In the genomic region with DNA sequence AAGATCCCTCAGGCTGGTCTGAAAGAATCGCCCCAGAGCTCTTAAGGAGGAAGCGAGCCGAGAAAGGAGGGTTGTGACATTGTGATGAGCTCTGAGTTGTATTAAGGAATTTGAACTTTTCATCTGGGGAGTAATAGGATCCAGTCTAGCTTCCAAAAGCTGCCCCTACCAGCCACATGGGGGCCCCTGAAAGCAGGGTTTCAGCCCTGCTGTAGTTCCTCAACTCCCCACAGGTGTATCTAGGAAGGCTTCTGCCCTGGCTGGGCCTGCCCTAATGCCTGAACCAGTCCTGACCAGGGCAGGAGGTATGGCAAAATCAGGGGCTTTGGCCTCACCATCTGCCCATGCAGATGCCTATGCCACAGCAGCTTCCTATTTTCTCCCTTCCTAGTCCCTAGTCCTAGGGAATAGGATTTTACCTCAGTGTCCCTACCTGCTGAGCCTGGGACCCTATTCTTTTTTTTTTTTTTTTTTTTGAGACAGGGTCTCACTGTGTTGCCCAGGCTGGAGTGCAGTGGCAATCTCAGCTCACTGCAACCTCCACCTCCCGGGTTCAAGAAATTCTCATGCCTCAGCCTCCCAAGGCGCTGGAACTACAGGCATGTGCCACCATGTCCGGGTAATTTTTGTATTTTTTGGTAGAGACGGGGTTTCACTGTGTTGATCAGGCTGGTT, we compare ENCODE assay signal across 8 cellular contexts. TPM values are rescaled to one million over a fixed set of nuclear protein-coding genes. Genes with fewer than 3 reads are reported as not detected.
A peak's percentile ranks its signal among the peaks of the same experiment; 100 is the strongest.
DNase-seq lines count a peak whose midpoint lies in the region; ATAC-seq and TF ChIP-seq lines count a peak whose summit lies in the region.

No MANE protein-coding gene starts in this region.

- no peak overlapping the region for H3K4me3 Mint-ChIP-seq in neural progenitor cell

- DNase-seq in NCI-H1092 treated with DMSO at 0.1 percent for 48 hours (lab: John Stamatoyannopoulos, UW): peak; percentile 0
- DNase-seq in NCI-H1092 (lab: John Stamatoyannopoulos, UW): no peak
- peak; percentile 63 for DNase-seq in M059J (ENCODE audit: low read depth)
- peak; percentile 19 for DNase-seq in effector CD4-positive, alpha-beta T cell
- peak; percentile 74 for DNase-seq in neural progenitor cell (ENCODE audit: low spot score)

- ATAC-seq in GM21360 (IDR thresholded peaks at IDR 0.05; ENCODE audit: unreplicated experiment) (peak; percentile 41), GM19452 (IDR thresholded peaks at IDR 0.05; ENCODE audit: unreplicated experiment) (no peak)

- no peak overlapping the region for H3K4me3 ChIP-seq in neural progenitor cell

- H3K4me2 ChIP-seq in neural progenitor cell: no peak overlapping the region

- TF ChIP-seq CTCF in VCaP (conservative IDR thresholded peaks at IDR 0.05) (peak; percentile 93), neural progenitor cell (IDR thresholded peaks at IDR 0.05) (peak; percentile 65)

- peaks cover 2% of the 10 kb centered on the region for H3K27me3 Mint-ChIP-seq in neural progenitor cell (ENCODE audit: insufficient read depth, low read depth)

- H3K27ac Mint-ChIP-seq in neural progenitor cell: peak overlapping the region; percentile 79

- peaks cover 9% of the 10 kb centered on the region for H3F3A ChIP-seq in neural progenitor cell (ENCODE audit: low read depth)

- H3K4me1 ChIP-seq in neural progenitor cell: no peaks in the 10 kb centered on the region

- H3K27me3 ChIP-seq in neural progenitor cell: no peaks in the 10 kb centered on the region

- H3K9ac ChIP-seq in neural progenitor cell: no peak overlapping the region

- H3K27ac ChIP-seq in VCaP (peak overlapping the region; percentile 40), neural progenitor cell (no peak overlapping the region)

- H3K9me3 ChIP-seq in neural progenitor cell (ENCODE audit: low read depth): no peaks in the 10 kb centered on the region

- no peaks in the 10 kb centered on the region for H3K36me3 ChIP-seq in neural progenitor cell

- no peak overlapping the region for H2AFZ ChIP-seq in neural progenitor cell (replicated peaks)

- H3K79me2 ChIP-seq in neural progenitor cell (ENCODE audit: low read depth): no peaks in the 10 kb centered on the region

- no peaks in the 10 kb centered on the region for H4K20me1 ChIP-seq in neural progenitor cell (ENCODE audit: low read depth)

- H3K9me3 Mint-ChIP-seq in neural progenitor cell: no peaks in the 10 kb centered on the region

- peaks cover 4% of the 10 kb centered on the region for H3K4me1 Mint-ChIP-seq in neural progenitor cell

- peaks cover 7% of the 10 kb centered on the region for H3K36me3 Mint-ChIP-seq in neural progenitor cell

RNA-seq across cellular contexts. Expression of a gene that starts 5.0 kb away (rescaled TPM):
- 48.8 and 58.8 TPM in 2 replicates for total RNA-seq in M059J (2014; rRNA removed; shearing (Covaris generic))
- 75.3 and 77.1 TPM in 2 replicates for total RNA-seq in neural progenitor cell (ENCODE audit: low replicate concordance)

RNA-seq across cellular contexts. Expression of a gene that starts 14.0 kb away (rescaled TPM):
- total RNA-seq in M059J (2014; rRNA removed; shearing (Covaris generic)): 2.0 and 5.2 TPM in 2 replicates
- total RNA-seq in neural progenitor cell (ENCODE audit: low replicate concordance): 5.9 and 10.4 TPM in 2 replicates
